ENCODE assay signal across 9 cellular contexts in genomic region chr15:48965972-48966371, GRCh38. TPM values are rescaled to one million over a fixed set of nuclear protein-coding genes. Genes with fewer than 3 reads are reported as not detected.
A peak's percentile ranks its signal among the peaks of the same experiment; 100 is the strongest.
DNase-seq lines count a peak whose midpoint lies in the region; ATAC-seq and TF ChIP-seq lines count a peak whose summit lies in the region.
"Had no signal": no experiment of that assay in that cellular context is flagged by ENCODE, and none has a peak within 500 bp of the region (broad histone marks: within the 10 kb centered on the region; RNA-seq: fewer than 3 reads in every experiment).

No MANE protein-coding gene starts in this region.

- peak; percentile 45 for DNase-seq in activated naive CD4-positive, alpha-beta T cell treated with anti-CD3 and anti-CD28 coated beads for 36 hours
- DNase-seq in activated naive CD4-positive, alpha-beta T cell treated with Interleukin-2 at 50 U/mL for 16 hours, result no peak
- peak; percentile 11 for DNase-seq in NCI-H82 treated with DMSO at 0.1 percent for 48 hours (lab: John Stamatoyannopoulos, UW; ENCODE audit: unreplicated experiment)
- peak; percentile 76 for DNase-seq in fibroblast of mammary gland (ENCODE audit: low read depth)
- no peak for DNase-seq in right cardiac atrium
- no peak for DNase-seq in colonic mucosa
- no peak for DNase-seq in cerebellum (ENCODE audit: low spot score)

- ATAC-seq in HG02678 (IDR thresholded peaks at IDR 0.05; ENCODE audit: unreplicated experiment) (peak; percentile 55), right cardiac atrium (no peak)

- peaks cover 55% of the 10 kb centered on the region for H3K27me3 Mint-ChIP-seq in activated naive CD4-positive, alpha-beta T cell treated with anti-CD3 and anti-CD28 coated beads for 36 hours (ENCODE audit: low read depth)

- H3K36me3 ChIP-seq in colonic mucosa, result no peaks in the 10 kb centered on the region

- H3K9me3 ChIP-seq in right cardiac atrium (ENCODE audit: control insufficient read depth, low read length) (no peaks in the 10 kb centered on the region), colonic mucosa (no peaks in the 10 kb centered on the region)

- H3K9me3 Mint-ChIP-seq in activated naive CD4-positive, alpha-beta T cell treated with anti-CD3 and anti-CD28 coated beads for 36 hours, result no peaks in the 10 kb centered on the region
- H3K9me3 Mint-ChIP-seq: activated naive CD4-positive, alpha-beta T cell treated with anti-CD3 and anti-CD28 coated beads, Interleukin-2, amount 50 U/mL, for 24 hours had no signal

- no peak overlapping the region for H3K27ac Mint-ChIP-seq in activated naive CD4-positive, alpha-beta T cell treated with anti-CD3 and anti-CD28 coated beads for 36 hours
- H3K27ac Mint-ChIP-seq: activated naive CD4-positive, alpha-beta T cell treated with anti-CD3 and anti-CD28 coated beads, Interleukin-2, amount 50 U/mL, for 24 hours had no signal

- CTCF ChIA-PET in activated naive CD4-positive, alpha-beta T cell treated with anti-CD3 and anti-CD28 coated beads for 36 hours (lab: Charles Lee), result interaction anchor here (0.6 to 5.3 kb wide), 7 partner anchors 9 to 1147 kb away, joined by 3 to 61 read pairs (median 3); no protein-coding TSS in a partner anchor

- H3K27ac ChIP-seq in right cardiac atrium (ENCODE audit: low read length) (no peak overlapping the region), colonic mucosa (no peak overlapping the region)

- TF ChIP-seq CTCF in fibroblast of mammary gland (conservative IDR thresholded peaks at IDR 0.05; ENCODE audit: control insufficient read depth, insufficient read depth, low read depth, low read length) (peak; percentile 20), colonic mucosa (IDR thresholded peaks at IDR 0.05) (no peak)

- H3K4me1 ChIP-seq in right cardiac atrium (ENCODE audit: control insufficient read depth, insufficient read depth, low read length) (no peaks in the 10 kb centered on the region), colonic mucosa (peaks cover 10% of the 10 kb centered on the region)

- H3K4me3 ChIP-seq in fibroblast of mammary gland (ENCODE audit: control insufficient read depth, low read depth, low read length) (no peak overlapping the region), right cardiac atrium (ENCODE audit: low read length) (no peak overlapping the region), colonic mucosa (no peak overlapping the region)

- intact Hi-C loops in activated naive CD4-positive, alpha-beta T cell treated with anti-CD3 and anti-CD28 coated beads for 36 hours (cut with micrococcal nuclease), result loop anchor here (1.0 to 10.0 kb wide), 6 partner anchors 20 to 1169 kb away; partner anchors contain the start of gene EID1
- intact Hi-C loops in right cardiac atrium (cut with DNase I), result loop anchor here in 1 of 4 donors (10.0 kb wide), 1 partner anchor 101 kb away; no protein-coding TSS in a partner anchor
- intact Hi-C loops in colonic mucosa (cut with DNase I), result no loop called here

- H3K9ac ChIP-seq in colonic mucosa (ENCODE audit: low read depth in 2 of 2, low read length in 2 of 2), result no peak overlapping the region

- no peaks in the 10 kb centered on the region for H3K36me3 Mint-ChIP-seq in activated naive CD4-positive, alpha-beta T cell treated with anti-CD3 and anti-CD28 coated beads for 36 hours (ENCODE audit: low read depth)

- H3K27me3 ChIP-seq in right cardiac atrium (ENCODE audit: control insufficient read depth, insufficient read depth), result no peaks in the 10 kb centered on the region
- peaks cover 8% of the 10 kb centered on the region for H3K27me3 ChIP-seq in colonic mucosa

- H3K4me1 Mint-ChIP-seq in activated naive CD4-positive, alpha-beta T cell treated with anti-CD3 and anti-CD28 coated beads for 36 hours (ENCODE audit: low read depth), result peaks cover 31% of the 10 kb centered on the region

- H3K4me3 Mint-ChIP-seq in activated naive CD4-positive, alpha-beta T cell treated with anti-CD3 and anti-CD28 coated beads for 36 hours, result no peak overlapping the region
- H3K4me3 Mint-ChIP-seq: activated naive CD4-positive, alpha-beta T cell treated with anti-CD3 and anti-CD28 coated beads, Interleukin-2, amount 50 U/mL, for 24 hours had no signal

RNA-seq across cellular contexts. Expression of gene SHC4, which starts 2.3 kb away (rescaled TPM):
- under 1 TPM; 0.21 to 0.25 TPM for total RNA-seq in activated naive CD4-positive, alpha-beta T cell treated with anti-CD3 and anti-CD28 coated beads for 36 hours
- total RNA-seq in right cardiac atrium (1 to 10 TPM; 2.6 to 6.6 (median 3.6) TPM), colonic mucosa (under 1 TPM; 0.30 to 0.50 TPM), cerebellum (9.5 TPM)
- polyA plus RNA-seq in right cardiac atrium, result 2.4 TPM

Comparison
In these comparisons a context has a peak if more than half of its experiments do, and no peak if none do; other contexts are left out.
1. DNase-seq: peak in activated naive CD4-positive, alpha-beta T cell treated with anti-CD3 and anti-CD28 coated beads for 36 hours (single experiment), NCI-H82 treated with DMSO at 0.1 percent for 48 hours (single experiment) and fibroblast of mammary gland (single experiment); none in activated naive CD4-positive, alpha-beta T cell treated with Interleukin-2 at 50 U/mL for 16 hours (single experiment), right cardiac atrium (0 of 3), colonic mucosa (single experiment) and cerebellum (single experiment).